1 cellular context compared by ENCODE assay signal in the genomic region with DNA sequence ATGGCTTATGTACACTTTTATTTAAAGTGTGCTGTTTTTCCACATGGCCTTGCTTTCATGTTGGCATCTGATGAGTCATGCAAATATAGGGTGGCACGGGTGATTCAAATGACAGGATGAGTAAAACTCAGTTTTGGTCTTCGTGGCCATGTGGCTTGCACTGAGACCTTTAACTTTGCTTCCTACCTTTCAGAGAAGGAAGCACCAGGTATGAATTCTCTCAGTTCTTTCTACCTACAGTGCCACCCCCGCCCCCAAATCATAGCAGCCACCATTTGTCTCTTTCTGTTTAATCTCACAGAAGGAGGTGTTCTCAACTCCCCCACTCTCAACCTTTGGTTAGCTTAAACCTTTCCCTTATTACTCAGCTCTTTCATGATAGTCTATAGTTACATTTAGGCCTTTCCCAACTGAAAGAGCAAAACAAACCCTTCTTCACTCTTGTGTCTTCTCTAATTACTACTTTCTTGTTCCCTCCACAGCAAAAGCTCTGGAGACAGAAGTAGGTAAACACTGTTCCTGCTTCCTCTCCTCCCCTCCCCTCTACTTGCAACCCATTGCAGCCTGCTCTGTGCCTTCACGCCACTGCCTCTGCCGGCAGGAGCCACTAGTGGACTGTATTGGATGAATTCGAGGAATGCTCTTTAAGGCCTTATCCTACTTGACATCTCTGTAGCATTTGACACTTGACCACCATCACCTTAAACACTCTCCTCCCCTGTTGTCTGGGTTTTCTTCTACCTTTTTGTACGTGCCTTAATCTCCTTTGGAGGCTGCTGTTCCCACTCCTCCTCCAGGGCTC.
TF ChIP-seq lines count a peak whose summit lies in the region.

No MANE protein-coding gene starts in this region.

TF ChIP-seq in K562, 482 proteins besides CTCF, POLR2A, EP300 and RAD21 (continued from another document and continues in another):
- TF ChIP-seq, protein P1, sequence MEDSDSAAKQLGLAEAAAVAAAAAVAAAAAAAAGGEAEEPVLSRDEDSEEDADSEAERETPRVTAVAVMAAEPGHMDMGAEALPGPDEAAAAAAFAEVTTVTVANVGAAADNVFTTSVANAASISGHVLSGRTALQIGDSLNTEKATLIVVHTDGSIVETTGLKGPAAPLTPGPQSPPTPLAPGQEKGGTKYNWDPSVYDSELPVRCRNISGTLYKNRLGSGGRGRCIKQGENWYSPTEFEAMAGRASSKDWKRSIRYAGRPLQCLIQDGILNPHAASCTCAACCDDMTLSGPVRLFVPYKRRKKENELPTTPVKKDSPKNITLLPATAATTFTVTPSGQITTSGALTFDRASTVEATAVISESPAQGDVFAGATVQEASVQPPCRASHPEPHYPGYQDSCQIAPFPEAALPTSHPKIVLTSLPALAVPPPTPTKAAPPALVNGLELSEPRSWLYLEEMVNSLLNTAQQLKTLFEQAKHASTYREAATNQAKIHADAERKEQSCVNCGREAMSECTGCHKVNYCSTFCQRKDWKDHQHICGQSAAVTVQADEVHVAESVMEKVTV (CRISPR knock-in tag; IDR thresholded peaks at IDR 0.05): peak; percentile 31; the same call in 1 of the 2 replicates
- TF ChIP-seq, protein P2, sequence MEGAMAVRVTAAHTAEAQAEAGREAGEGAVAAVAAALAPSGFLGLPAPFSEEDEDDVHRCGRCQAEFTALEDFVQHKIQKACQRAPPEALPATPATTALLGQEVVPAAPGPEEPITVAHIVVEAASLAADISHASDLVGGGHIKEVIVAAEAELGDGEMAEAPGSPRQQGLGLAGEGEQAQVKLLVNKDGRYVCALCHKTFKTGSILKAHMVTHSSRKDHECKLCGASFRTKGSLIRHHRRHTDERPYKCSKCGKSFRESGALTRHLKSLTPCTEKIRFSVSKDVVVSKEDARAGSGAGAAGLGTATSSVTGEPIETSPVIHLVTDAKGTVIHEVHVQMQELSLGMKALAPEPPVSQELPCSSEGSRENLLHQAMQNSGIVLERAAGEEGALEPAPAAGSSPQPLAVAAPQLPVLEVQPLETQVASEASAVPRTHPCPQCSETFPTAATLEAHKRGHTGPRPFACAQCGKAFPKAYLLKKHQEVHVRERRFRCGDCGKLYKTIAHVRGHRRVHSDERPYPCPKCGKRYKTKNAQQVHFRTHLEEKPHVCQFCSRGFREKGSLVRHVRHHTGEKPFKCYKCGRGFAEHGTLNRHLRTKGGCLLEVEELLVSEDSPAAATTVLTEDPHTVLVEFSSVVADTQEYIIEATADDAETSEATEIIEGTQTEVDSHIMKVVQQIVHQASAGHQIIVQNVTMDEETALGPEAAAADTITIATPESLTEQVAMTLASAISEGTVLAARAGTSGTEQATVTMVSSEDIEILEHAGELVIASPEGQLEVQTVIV (CRISPR knock-in tag; IDR thresholded peaks at IDR 0.05; ENCODE audit: borderline replicate concordance): no peak
- TF ChIP-seq PYGO2 (tag; IDR thresholded peaks at IDR 0.05) (no peak), MAZ (CRISPR knock-in tag; conservative IDR thresholded peaks at IDR 0.05 in 1 of 2, IDR thresholded peaks at IDR 0.05 in 1 of 2) (peak in 1 of 2 experiments; percentile 66; a peak in 1 of 4 replicates), HLTF (IDR thresholded peaks at IDR 0.05) (no peak), E2F3 (CRISPR knock-in tag; IDR thresholded peaks at IDR 0.05) (no peak), ZNF384 (IDR thresholded peaks at IDR 0.05; ENCODE audit: low read depth, low read length) (0 out of 2 replicates have a peak, but pooled peaks have one; percentile 23), NCOR1 (IDR thresholded peaks at IDR 0.05) (no peak), HDAC8 (tag; IDR thresholded peaks at IDR 0.05) (no peak), ESRRA (IDR thresholded peaks at IDR 0.05; ENCODE audit: borderline replicate concordance, low read depth) (no peak), PHTF2 (CRISPR knock-in tag; IDR thresholded peaks at IDR 0.05) (no peak), GATAD2B (IDR thresholded peaks at IDR 0.05; ENCODE audit: borderline replicate concordance) (no peak), JUNB (CRISPR knock-in tag; conservative IDR thresholded peaks at IDR 0.05) (no peak), XRCC3 (IDR thresholded peaks at IDR 0.05) (no peak), SRSF3 (IDR thresholded peaks at IDR 0.05; ENCODE audit: insufficient read depth, low read length) (no peak), ZNF224 (CRISPR knock-in tag; IDR thresholded peaks at IDR 0.05) (no peak), CEBPG (CRISPR knock-in tag; IDR thresholded peaks at IDR 0.05) (peak; percentile 40; the same call in 1 of the 2 replicates), CEBPG (tag; conservative IDR thresholded peaks at IDR 0.05 in 1 of 2, IDR thresholded peaks at IDR 0.05 in 1 of 2) (no peak), RNF2 (IDR thresholded peaks at IDR 0.05) (no peak), RCOR1 (IDR thresholded peaks at IDR 0.05; ENCODE audit: borderline replicate concordance in 1 of 2, low read depth in 2 of 2, low read length in 2 of 2) (peak in 1 of 2 experiments; percentile 75; a peak in 2 of 4 replicates), DIDO1 (tag; IDR thresholded peaks at IDR 0.05; ENCODE audit: low read depth) (no peak), ZNF584 (CRISPR knock-in tag; IDR thresholded peaks at IDR 0.05; ENCODE audit: low read depth) (no peak), HDAC2 (IDR thresholded peaks at IDR 0.05) (peak; percentile 60; the same call in 1 of the 2 replicates), BHLHE40 (IDR thresholded peaks at IDR 0.05; ENCODE audit: low read length) (no peak), PCBP2 (IDR thresholded peaks at IDR 0.05; ENCODE audit: low read depth, low read length, poor library complexity, severe bottlenecking) (no peak), FOXA1 (IDR thresholded peaks at IDR 0.05; ENCODE audit: borderline replicate concordance) (no peak), SRSF9 (IDR thresholded peaks at IDR 0.05; ENCODE audit: borderline replicate concordance, low read depth, low read length) (no peak), CC2D1A (IDR thresholded peaks at IDR 0.05) (peak; percentile 49; the same call in 1 of the 2 replicates), IRF2 (CRISPR knock-in tag; IDR thresholded peaks at IDR 0.05) (no peak), SAFB (IDR thresholded peaks at IDR 0.05; ENCODE audit: borderline replicate concordance, low read depth, low read length) (no peak), NCOA1 (IDR thresholded peaks at IDR 0.05; ENCODE audit: low read depth) (no peak), SOX6 (IDR thresholded peaks at IDR 0.05) (peak; percentile 30; the same call in 1 of the 2 replicates), FOXJ2 (tag; IDR thresholded peaks at IDR 0.05) (no peak), SRF (CRISPR knock-in tag; IDR thresholded peaks at IDR 0.05) (peak in 1 of 2 experiments; percentile 14; a peak in 1 of 4 replicates), TRIM28 (IDR thresholded peaks at IDR 0.05) (no peak), HDAC6 (IDR thresholded peaks at IDR 0.05; ENCODE audit: low read depth, low read length) (no peak), CBX8 (IDR thresholded peaks at IDR 0.05; ENCODE audit: borderline replicate concordance, extremely low read depth, low read depth, low read length, poor library complexity, severe bottlenecking) (no peak), NR4A1 (CRISPR knock-in tag; IDR thresholded peaks at IDR 0.05) (no peak), NR4A1 (tag; IDR thresholded peaks at IDR 0.05) (no peak), MXI1 (IDR thresholded peaks at IDR 0.05; ENCODE audit: low read depth, low read length) (no peak)
- TF ChIP-seq, protein P3, sequence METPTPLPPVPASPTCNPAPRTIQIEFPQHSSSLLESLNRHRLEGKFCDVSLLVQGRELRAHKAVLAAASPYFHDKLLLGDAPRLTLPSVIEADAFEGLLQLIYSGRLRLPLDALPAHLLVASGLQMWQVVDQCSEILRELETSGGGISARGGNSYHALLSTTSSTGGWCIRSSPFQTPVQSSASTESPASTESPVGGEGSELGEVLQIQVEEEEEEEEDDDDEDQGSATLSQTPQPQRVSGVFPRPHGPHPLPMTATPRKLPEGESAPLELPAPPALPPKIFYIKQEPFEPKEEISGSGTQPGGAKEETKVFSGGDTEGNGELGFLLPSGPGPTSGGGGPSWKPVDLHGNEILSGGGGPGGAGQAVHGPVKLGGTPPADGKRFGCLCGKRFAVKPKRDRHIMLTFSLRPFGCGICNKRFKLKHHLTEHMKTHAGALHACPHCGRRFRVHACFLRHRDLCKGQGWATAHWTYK (CRISPR knock-in tag; IDR thresholded peaks at IDR 0.05): no peak
- TF ChIP-seq, protein P4, sequence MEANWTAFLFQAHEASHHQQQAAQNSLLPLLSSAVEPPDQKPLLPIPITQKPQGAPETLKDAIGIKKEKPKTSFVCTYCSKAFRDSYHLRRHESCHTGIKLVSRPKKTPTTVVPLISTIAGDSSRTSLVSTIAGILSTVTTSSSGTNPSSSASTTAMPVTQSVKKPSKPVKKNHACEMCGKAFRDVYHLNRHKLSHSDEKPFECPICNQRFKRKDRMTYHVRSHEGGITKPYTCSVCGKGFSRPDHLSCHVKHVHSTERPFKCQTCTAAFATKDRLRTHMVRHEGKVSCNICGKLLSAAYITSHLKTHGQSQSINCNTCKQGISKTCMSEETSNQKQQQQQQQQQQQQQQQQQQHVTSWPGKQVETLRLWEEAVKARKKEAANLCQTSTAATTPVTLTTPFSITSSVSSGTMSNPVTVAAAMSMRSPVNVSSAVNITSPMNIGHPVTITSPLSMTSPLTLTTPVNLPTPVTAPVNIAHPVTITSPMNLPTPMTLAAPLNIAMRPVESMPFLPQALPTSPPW (CRISPR knock-in tag; IDR thresholded peaks at IDR 0.05): peak; percentile 46; the same call in 1 of the 2 replicates
- TF ChIP-seq, protein P5, sequence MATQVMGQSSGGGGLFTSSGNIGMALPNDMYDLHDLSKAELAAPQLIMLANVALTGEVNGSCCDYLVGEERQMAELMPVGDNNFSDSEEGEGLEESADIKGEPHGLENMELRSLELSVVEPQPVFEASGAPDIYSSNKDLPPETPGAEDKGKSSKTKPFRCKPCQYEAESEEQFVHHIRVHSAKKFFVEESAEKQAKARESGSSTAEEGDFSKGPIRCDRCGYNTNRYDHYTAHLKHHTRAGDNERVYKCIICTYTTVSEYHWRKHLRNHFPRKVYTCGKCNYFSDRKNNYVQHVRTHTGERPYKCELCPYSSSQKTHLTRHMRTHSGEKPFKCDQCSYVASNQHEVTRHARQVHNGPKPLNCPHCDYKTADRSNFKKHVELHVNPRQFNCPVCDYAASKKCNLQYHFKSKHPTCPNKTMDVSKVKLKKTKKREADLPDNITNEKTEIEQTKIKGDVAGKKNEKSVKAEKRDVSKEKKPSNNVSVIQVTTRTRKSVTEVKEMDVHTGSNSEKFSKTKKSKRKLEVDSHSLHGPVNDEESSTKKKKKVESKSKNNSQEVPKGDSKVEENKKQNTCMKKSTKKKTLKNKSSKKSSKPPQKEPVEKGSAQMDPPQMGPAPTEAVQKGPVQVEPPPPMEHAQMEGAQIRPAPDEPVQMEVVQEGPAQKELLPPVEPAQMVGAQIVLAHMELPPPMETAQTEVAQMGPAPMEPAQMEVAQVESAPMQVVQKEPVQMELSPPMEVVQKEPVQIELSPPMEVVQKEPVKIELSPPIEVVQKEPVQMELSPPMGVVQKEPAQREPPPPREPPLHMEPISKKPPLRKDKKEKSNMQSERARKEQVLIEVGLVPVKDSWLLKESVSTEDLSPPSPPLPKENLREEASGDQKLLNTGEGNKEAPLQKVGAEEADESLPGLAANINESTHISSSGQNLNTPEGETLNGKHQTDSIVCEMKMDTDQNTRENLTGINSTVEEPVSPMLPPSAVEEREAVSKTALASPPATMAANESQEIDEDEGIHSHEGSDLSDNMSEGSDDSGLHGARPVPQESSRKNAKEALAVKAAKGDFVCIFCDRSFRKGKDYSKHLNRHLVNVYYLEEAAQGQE (CRISPR knock-in tag; IDR thresholded peaks at IDR 0.05; ENCODE audit: low read depth): no peak
- TF ChIP-seq, protein P6, sequence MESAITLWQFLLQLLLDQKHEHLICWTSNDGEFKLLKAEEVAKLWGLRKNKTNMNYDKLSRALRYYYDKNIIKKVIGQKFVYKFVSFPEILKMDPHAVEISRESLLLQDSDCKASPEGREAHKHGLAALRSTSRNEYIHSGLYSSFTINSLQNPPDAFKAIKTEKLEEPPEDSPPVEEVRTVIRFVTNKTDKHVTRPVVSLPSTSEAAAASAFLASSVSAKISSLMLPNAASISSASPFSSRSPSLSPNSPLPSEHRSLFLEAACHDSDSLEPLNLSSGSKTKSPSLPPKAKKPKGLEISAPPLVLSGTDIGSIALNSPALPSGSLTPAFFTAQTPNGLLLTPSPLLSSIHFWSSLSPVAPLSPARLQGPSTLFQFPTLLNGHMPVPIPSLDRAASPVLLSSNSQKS (CRISPR knock-in tag; IDR thresholded peaks at IDR 0.05): no peak
- TF ChIP-seq, protein P7, sequence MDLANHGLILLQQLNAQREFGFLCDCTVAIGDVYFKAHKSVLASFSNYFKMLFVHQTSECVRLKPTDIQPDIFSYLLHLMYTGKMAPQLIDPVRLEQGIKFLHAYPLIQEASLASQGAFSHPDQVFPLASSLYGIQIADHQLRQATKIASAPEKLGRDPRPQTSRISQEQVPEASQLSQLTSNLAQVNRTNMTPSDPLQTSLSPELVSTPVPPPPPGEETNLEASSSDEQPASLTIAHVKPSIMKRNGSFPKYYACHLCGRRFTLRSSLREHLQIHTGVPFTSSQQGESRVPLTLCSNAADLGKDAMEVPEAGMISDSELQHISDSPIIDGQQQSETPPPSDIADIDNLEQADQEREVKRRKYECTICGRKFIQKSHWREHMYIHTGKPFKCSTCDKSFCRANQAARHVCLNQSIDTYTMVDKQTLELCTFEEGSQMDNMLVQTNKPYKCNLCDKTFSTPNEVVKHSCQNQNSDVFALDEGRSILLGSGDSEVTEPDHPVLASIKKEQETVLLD (IDR thresholded peaks at IDR 0.05): no peak
- TF ChIP-seq, protein P8, sequence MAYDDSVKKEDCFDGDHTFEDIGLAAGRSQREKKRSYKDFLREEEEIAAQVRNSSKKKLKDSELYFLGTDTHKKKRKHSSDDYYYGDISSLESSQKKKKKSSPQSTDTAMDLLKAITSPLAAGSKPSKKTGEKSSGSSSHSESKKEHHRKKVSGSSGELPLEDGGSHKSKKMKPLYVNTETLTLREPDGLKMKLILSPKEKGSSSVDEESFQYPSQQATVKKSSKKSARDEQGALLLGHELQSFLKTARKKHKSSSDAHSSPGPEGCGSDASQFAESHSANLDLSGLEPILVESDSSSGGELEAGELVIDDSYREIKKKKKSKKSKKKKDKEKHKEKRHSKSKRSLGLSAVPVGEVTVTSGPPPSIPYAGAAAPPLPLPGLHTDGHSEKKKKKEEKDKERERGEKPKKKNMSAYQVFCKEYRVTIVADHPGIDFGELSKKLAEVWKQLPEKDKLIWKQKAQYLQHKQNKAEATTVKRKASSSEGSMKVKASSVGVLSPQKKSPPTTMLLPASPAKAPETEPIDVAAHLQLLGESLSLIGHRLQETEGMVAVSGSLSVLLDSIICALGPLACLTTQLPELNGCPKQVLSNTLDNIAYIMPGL (CRISPR knock-in tag; IDR thresholded peaks at IDR 0.05): no peak
- TF ChIP-seq, protein P9, sequence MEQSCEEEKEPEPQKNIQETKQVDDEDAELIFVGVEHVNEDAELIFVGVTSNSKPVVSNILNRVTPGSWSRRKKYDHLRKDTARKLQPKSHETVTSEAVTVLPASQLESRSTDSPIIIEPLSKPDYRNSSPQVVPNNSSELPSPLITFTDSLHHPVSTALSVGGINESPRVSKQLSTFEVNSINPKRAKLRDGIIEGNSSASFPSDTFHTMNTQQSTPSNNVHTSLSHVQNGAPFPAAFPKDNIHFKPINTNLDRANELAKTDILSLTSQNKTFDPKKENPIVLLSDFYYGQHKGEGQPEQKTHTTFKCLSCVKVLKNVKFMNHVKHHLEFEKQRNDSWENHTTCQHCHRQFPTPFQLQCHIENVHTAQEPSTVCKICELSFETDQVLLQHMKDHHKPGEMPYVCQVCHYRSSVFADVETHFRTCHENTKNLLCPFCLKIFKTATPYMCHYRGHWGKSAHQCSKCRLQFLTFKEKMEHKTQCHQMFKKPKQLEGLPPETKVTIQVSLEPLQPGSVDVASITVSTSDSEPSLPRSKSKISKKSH (CRISPR knock-in tag; IDR thresholded peaks at IDR 0.05): no peak
